ENCODE assay signal across 10 cellular contexts in genomic region chr13:90702050-90702449, GRCh38.
"Had no signal": no experiment of that assay in that cellular context is flagged by ENCODE, and none has a peak within 500 bp of the region (broad histone marks: within the 10 kb centered on the region; RNA-seq: fewer than 3 reads in every experiment).

No MANE protein-coding gene starts in this region.

- H2AFZ ChIP-seq: GM23248, GM23338 had no signal

- H3K4me1 ChIP-seq: HAP-1 had no signal

- H3K9ac ChIP-seq: GM23248 had no signal

- H3K4me3 ChIP-seq: GM23248, GM23338, HAP-1 had no signal

- H3K9me3 ChIP-seq: HAP-1 had no signal

- DNase-seq: GM23248, GOT3, H7, H9, HCEC 1CT, HFFc6 had no signal

- FAIRE-seq: H1 had no signal

- ATAC-seq: GM23338, HCT116 had no signal

- H3K4me2 ChIP-seq: GM23338 had no signal

- H3K27ac ChIP-seq: GM23248 had no signal

- H3K36me3 ChIP-seq: HAP-1 had no signal
